18 cellular contexts compared by ENCODE assay signal in the genomic region with DNA sequence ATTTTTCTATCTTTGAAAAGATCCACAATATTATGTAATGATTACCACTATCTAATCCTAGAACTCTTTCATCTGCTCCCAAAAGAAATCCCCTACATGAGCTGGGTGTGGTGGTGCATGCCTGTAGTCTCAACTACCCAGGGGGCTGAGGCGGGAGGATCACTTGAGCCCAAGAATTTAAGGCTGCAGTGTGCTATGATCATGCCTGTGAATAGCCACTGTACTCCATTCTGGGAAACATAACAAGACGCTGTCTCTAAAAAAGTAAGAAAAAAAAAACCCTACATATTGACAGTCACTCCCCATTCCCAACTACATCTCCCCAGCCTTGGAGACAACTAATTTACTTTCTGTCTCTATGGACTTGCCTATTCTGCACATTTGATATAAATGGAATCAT. TPM values are rescaled to one million over a fixed set of nuclear protein-coding genes. Genes with fewer than 3 reads are reported as not detected.
DNase-seq lines count a peak whose midpoint lies in the region; ATAC-seq and TF ChIP-seq lines count a peak whose summit lies in the region.
"Had no signal": no experiment of that assay in that cellular context is flagged by ENCODE, and none has a peak within 500 bp of the region (broad histone marks: within the 10 kb centered on the region; RNA-seq: fewer than 3 reads in every experiment).

No MANE protein-coding gene starts in this region.

- no peaks in the 10 kb centered on the region for H4K20me1 ChIP-seq in DND-41 (ENCODE audit: insufficient read depth, low read length)
- H4K20me1 ChIP-seq in osteoblast (ENCODE audit: insufficient read depth, low read length): no peaks in the 10 kb centered on the region
- H4K20me1 ChIP-seq: BLaER1 treated with 17β-estradiol and CSF1 and Interleukin-3, amounts not matched to agents 10 nM and 100 nM had no signal

- DNase-seq in DND-41: no peak
- no peak for DNase-seq in WERI-Rb-1
- no peak for DNase-seq in activated CD8-positive, alpha-beta memory T cell treated with anti-CD3 and anti-CD28 coated beads, Interleukin-2, amount 50 U/mL, for 48 hours
- no peak for DNase-seq in activated gamma-delta T cell (lab: John Stamatoyannopoulos, UW)
- DNase-seq in osteoblast (ENCODE audit: insufficient read length, low spot score, missing footprints): no peak
- DNase-seq: GF-D8, GOT3, KG1, NCI-H1417 treated with DMSO at 0.1 percent for 48 hours, NCI-H1930, NCI-H226, NCI-H524, NCI-H82 had no signal

- H3K27ac ChIP-seq in DND-41 (ENCODE audit: low read length): no peak overlapping the region
- H3K27ac ChIP-seq in HEK293 (ENCODE audit: extremely low read depth, low read depth, low read length): peak overlapping the region; percentile 73
- H3K27ac ChIP-seq in WERI-Rb-1: no peak overlapping the region
- no peak overlapping the region for H3K27ac ChIP-seq in liver (ENCODE audit: low read depth in 1 of 2, low read length in 2 of 2)
- H3K27ac ChIP-seq in osteoblast (ENCODE audit: low read depth, low read length): no peak overlapping the region
- H3K27ac ChIP-seq: SJSA1 had no signal

- POLR2A ChIA-PET in HEK293 (lab: Yijun Ruan, JAX): interaction anchor here (1.0 to 6.4 kb wide), 12 partner anchors 13 to 336 kb away, joined by 3 to 143 read pairs (median 14); partner anchors contain the start of genes ZNF180, ZNF221, ZNF224 and ZNF225

- TF ChIP-seq RAD21 in liver (IDR thresholded peaks at IDR 0.05): no peak

- ATAC-seq in DND-41 (ENCODE audit: insufficient read depth, low read depth) (no peak), GM21381 (IDR thresholded peaks at IDR 0.05; ENCODE audit: unreplicated experiment) (no peak)

- H3K4me2 ChIP-seq in DND-41 (ENCODE audit: insufficient read depth, low read length) (peak overlapping the region; percentile 81), osteoblast (ENCODE audit: insufficient read depth, low read length) (no peak overlapping the region)

- WGBS in liver: 95% methylated on average over 2 of the region's 2 CpGs

- peaks cover 2% of the 10 kb centered on the region for H3K9me3 ChIP-seq in DND-41 (ENCODE audit: insufficient read depth, low read length, severe bottlenecking)
- H3K9me3 ChIP-seq in HEK293 (ENCODE audit: control insufficient read depth, insufficient read depth, low read depth, low read length): peaks cover 20% of the 10 kb centered on the region
- no peaks in the 10 kb centered on the region for H3K9me3 ChIP-seq in WERI-Rb-1 (ENCODE audit: severe bottlenecking)
- peaks cover 21 to 49% (median 37%) of the 10 kb centered on the region in 4 donors for H3K9me3 ChIP-seq in liver (ENCODE audit: control insufficient read depth in 4 of 4, low read length in 3 of 4)
- no peaks in the 10 kb centered on the region for H3K9me3 ChIP-seq in osteoblast (ENCODE audit: low read depth, low read length)

- H3K9ac ChIP-seq in DND-41 (ENCODE audit: low read depth, low read length): no peak overlapping the region
- H3K9ac ChIP-seq in liver (ENCODE audit: low read depth in 1 of 2, low read length in 2 of 2): no peak overlapping the region

- H3K27me3 ChIP-seq in DND-41 (ENCODE audit: insufficient read depth, low read length, poor library complexity) (no peaks in the 10 kb centered on the region), WERI-Rb-1 (ENCODE audit: insufficient read depth, low read depth, severe bottlenecking) (no peaks in the 10 kb centered on the region), liver (ENCODE audit: control insufficient read depth in 4 of 4, insufficient read depth in 4 of 4, low read length in 3 of 4) (no peaks in the 10 kb centered on the region), osteoblast (ENCODE audit: insufficient read depth, low read length) (no peaks in the 10 kb centered on the region)
- H3K27me3 ChIP-seq: BLaER1 treated with 17β-estradiol and CSF1 and Interleukin-3, amounts not matched to agents 10 nM and 100 nM; SJSA1 had no signal

- H3K36me3 ChIP-seq in DND-41 (ENCODE audit: insufficient read depth, low read length) (peaks cover 23% of the 10 kb centered on the region), HEK293 (ENCODE audit: control insufficient read depth in 2 of 2, insufficient read depth in 1 of 2, low read length in 2 of 2) (peaks cover 28 to 44% of the 10 kb centered on the region in 2 experiments), WERI-Rb-1 (peaks cover 14% of the 10 kb centered on the region), liver (ENCODE audit: control insufficient read depth in 4 of 4, insufficient read depth in 3 of 4, low read depth in 1 of 4, low read length in 3 of 4) (peaks cover 5 to 21% (median 19%) of the 10 kb centered on the region in 4 donors), osteoblast (ENCODE audit: insufficient read depth, low read length) (peaks cover 19% of the 10 kb centered on the region)

- H2AFZ ChIP-seq in DND-41 (ENCODE audit: low read depth, low read length): 0 out of 2 replicates have a peak overlapping the region, but pooled peaks have one; percentile 94
- no peak overlapping the region for H2AFZ ChIP-seq in osteoblast (ENCODE audit: low read length)

- H3K79me2 ChIP-seq in DND-41 (ENCODE audit: insufficient read depth, low read length) (peaks cover 37% of the 10 kb centered on the region), osteoblast (ENCODE audit: insufficient read depth, low read length) (peaks cover 31% of the 10 kb centered on the region)

- H3K4me1 ChIP-seq in DND-41 (ENCODE audit: insufficient read depth, low read length) (peaks cover 38% of the 10 kb centered on the region), HEK293 (ENCODE audit: control insufficient read depth, insufficient read depth, low read length) (peaks cover 32% of the 10 kb centered on the region), liver (ENCODE audit: control insufficient read depth in 4 of 4, insufficient read depth in 4 of 4, low read length in 3 of 4) (peaks cover 0 to 16% (median 9%) of the 10 kb centered on the region in 4 donors), osteoblast (ENCODE audit: insufficient read depth, low read length) (peaks cover 12% of the 10 kb centered on the region)

- CTCF ChIA-PET in HEK293 (lab: Yijun Ruan, JAX): interaction anchor here (0.5 to 1.2 kb wide), 5 partner anchors 157 to 407 kb away, joined by 3 to 4 read pairs (median 3); no protein-coding TSS in a partner anchor

- H3K4me3 ChIP-seq in DND-41 (ENCODE audit: low read depth in 1 of 2, low read length in 2 of 2) (peak overlapping the region in 1 of 2 experiments; percentile 83; a peak in 1 of 4 replicates), HEK293 (ENCODE audit: low read depth, low read length) (no peak overlapping the region), WERI-Rb-1 (ENCODE audit: low read depth, low read length) (peak overlapping the region; percentile 91), liver (ENCODE audit: low read depth in 1 of 3, low read length in 3 of 3) (peak overlapping the region in 2 of 3 donors; percentile 53 to 84), osteoblast (ENCODE audit: insufficient read depth, low read length) (no peak overlapping the region)

- TF ChIP-seq CTCF in DND-41 (IDR thresholded peaks at IDR 0.05; ENCODE audit: borderline replicate concordance, extremely low read depth, low read length, poor library complexity, severe bottlenecking): no peak
- TF ChIP-seq CTCF in HEK293 (tag by site-specific recombination; IDR thresholded peaks at IDR 0.05): no peak
- TF ChIP-seq CTCF in WERI-Rb-1 (IDR thresholded peaks at IDR 0.05; ENCODE audit: low read depth, low read length): no peak
- no peak for TF ChIP-seq CTCF in liver (IDR thresholded peaks at IDR 0.05; ENCODE audit: low read depth, low read length, missing input control)
- no peak for TF ChIP-seq CTCF in osteoblast (IDR thresholded peaks at IDR 0.05; ENCODE audit: extremely low read depth, low read depth, low read length)

TF ChIP-seq in HEK293, 187 proteins besides CTCF, POLR2A, EP300 and RAD21 (continues in another document):
- TF ChIP-seq ZSCAN23 (tag by site-specific recombination; IDR thresholded peaks at IDR 0.05): no peak
- TF ChIP-seq, protein P1, sequence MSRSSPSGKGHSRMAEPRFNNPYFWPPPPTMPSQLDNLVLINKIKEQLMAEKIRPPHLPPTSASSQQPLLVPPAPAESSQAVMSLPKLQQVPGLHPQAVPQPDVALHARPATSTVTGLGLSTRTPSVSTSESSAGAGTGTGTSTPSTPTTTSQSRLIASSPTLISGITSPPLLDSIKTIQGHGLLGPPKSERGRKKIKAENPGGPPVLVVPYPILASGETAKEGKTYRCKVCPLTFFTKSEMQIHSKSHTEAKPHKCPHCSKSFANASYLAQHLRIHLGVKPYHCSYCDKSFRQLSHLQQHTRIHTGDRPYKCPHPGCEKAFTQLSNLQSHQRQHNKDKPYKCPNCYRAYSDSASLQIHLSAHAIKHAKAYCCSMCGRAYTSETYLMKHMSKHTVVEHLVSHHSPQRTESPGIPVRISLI (tag by site-specific recombination; IDR thresholded peaks at IDR 0.05): peak; percentile 11; the same call in 1 of the 2 replicates
- TF ChIP-seq, protein P2, sequence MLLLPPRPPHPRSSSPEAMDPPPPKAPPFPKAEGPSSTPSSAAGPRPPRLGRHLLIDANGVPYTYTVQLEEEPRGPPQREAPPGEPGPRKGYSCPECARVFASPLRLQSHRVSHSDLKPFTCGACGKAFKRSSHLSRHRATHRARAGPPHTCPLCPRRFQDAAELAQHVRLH (tag by site-specific recombination; IDR thresholded peaks at IDR 0.05): no peak

TF ChIP-seq in liver, 16 proteins besides CTCF, POLR2A, EP300 and RAD21:
- no peak for TF ChIP-seq RXRA (IDR thresholded peaks at IDR 0.05)
- no peak for TF ChIP-seq JUND (IDR thresholded peaks at IDR 0.05)

RNA-seq across cellular contexts. Expression of gene ZNF226, which starts 1.1 kb away (rescaled TPM):
- total RNA-seq in liver: 1 to 10 TPM; 6.4 to 8.5 TPM
- polyA plus RNA-seq in liver: 10 to 100 TPM in 1 of 2 donors, 1 to 10 TPM in 1; 8.4 to 10.6 TPM
- total RNA-seq in osteoblast: 17.4 and 19.4 TPM in 2 replicates

RNA-seq across cellular contexts. Expression of gene ZNF234, which starts 22.4 kb away (rescaled TPM):
- 1 to 10 TPM; 4.4 to 5.2 TPM for total RNA-seq in liver
- polyA plus RNA-seq in liver: 1 to 10 TPM; 1.1 to 2.0 TPM
- 14.8 and 15.9 TPM in 2 replicates for total RNA-seq in osteoblast

RNA-seq across cellular contexts. Expression of gene ZNF227, which starts 48.5 kb away (rescaled TPM):
- total RNA-seq in liver: 10 to 100 TPM in 1 of 2 donors, 1 to 10 TPM in 1; 8.8 to 10.9 TPM
- polyA plus RNA-seq in liver: 1 to 10 TPM; 3.3 to 3.4 TPM
- 20.6 and 21.5 TPM in 2 replicates for total RNA-seq in osteoblast

RNA-seq across cellular contexts. Expression of gene ZNF225, which starts 50.6 kb away (rescaled TPM):
- total RNA-seq in liver (1 to 10 TPM; 2.3 to 4.5 TPM), osteoblast (6.2 and 6.8 TPM in 2 replicates)
- polyA plus RNA-seq in liver: 1 to 10 TPM in 1 of 2 donors, under 1 TPM in 1; 0.88 to 1.1 TPM

Comparison
In these comparisons a context has a peak if more than half of its experiments do, and no peak if none do; other contexts are left out.
1. H3K4me3 ChIP-seq: peak in WERI-Rb-1 (single experiment) and liver (2 of 3); none in HEK293 (single experiment) and osteoblast (single experiment).